In genomic region chr6:165616116-165616515, GRCh38 we compare ENCODE assay signal across 2 cellular contexts.
TF ChIP-seq lines count a peak whose summit lies in the region.

No MANE protein-coding gene starts in this region.

TF ChIP-seq in neural cell, 6 proteins besides CTCF, POLR2A, EP300 and RAD21 (continued from another document):
- no peak for TF ChIP-seq REST (IDR thresholded peaks at IDR 0.05; ENCODE audit: borderline replicate concordance)
- no peak for TF ChIP-seq TAF1 (IDR thresholded peaks at IDR 0.05; ENCODE audit: low read depth)

TF ChIP-seq in HepG2, 621 proteins besides CTCF, POLR2A, EP300 and RAD21 (continued from another document):
- TF ChIP-seq ZBTB2 (CRISPR knock-in tag; IDR thresholded peaks at IDR 0.05; ENCODE audit: low read depth) (no peak), ZBTB43 (CRISPR knock-in tag; conservative IDR thresholded peaks at IDR 0.05) (no peak), ZNF281 (CRISPR knock-in tag; IDR thresholded peaks at IDR 0.05; ENCODE audit: borderline replicate concordance) (no peak), JUND (CRISPR knock-in tag; IDR thresholded peaks at IDR 0.05) (no peak), SIX4 (CRISPR knock-in tag; IDR thresholded peaks at IDR 0.05) (no peak), ZNF468 (CRISPR knock-in tag; IDR thresholded peaks at IDR 0.05) (no peak), ONECUT2 (CRISPR knock-in tag; IDR thresholded peaks at IDR 0.05) (no peak), FOXJ3 (CRISPR knock-in tag; IDR thresholded peaks at IDR 0.05; ENCODE audit: borderline replicate concordance) (no peak), TIGD3 (CRISPR knock-in tag; IDR thresholded peaks at IDR 0.05; ENCODE audit: borderline replicate concordance) (no peak), MYC (CRISPR knock-in tag; IDR thresholded peaks at IDR 0.05; ENCODE audit: borderline replicate concordance) (no peak), ZNF232 (CRISPR knock-in tag; IDR thresholded peaks at IDR 0.05; ENCODE audit: borderline replicate concordance) (no peak), SNAPC4 (CRISPR knock-in tag; IDR thresholded peaks at IDR 0.05) (no peak)
